16 cellular contexts compared by ENCODE assay signal in the genomic region with DNA sequence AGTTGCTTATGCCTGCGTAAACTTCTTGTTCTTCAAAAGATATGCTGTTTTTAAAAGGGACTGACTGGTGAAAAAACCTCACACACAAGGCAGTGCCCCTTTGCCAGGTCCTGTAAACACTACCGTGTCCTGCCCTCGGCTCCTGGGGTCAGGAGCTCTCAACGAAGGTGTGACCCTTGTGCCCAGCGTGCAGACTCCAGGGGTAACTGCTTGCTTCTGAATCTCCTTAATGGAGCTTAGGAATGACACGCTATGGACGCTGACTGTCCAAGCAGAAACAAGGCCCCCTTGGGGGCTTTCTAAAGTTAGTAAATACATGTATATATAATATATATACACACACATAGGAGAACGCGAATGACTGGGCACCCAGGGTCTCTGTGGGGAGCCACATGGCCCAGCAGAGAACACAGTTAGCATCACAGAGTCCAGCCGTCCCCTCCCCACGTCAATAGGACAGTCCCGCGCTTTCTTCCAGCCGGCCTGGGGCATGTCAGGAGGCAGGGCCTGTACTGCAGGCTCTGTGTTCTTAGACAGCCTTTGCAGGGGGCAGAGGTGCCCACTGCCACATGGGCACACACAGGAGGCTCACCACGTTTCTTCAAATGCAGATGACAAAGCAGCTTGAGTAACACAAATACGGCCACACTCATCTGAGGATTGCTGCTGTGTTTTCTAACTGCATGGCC.
A peak's percentile ranks its signal among the peaks of the same experiment; 100 is the strongest.
DNase-seq lines count a peak whose midpoint lies in the region; ATAC-seq, FAIRE-seq and TF ChIP-seq lines count a peak whose summit lies in the region.
"Had no signal": no experiment of that assay in that cellular context is flagged by ENCODE, and none has a peak within 500 bp of the region (broad histone marks: within the 10 kb centered on the region; RNA-seq: fewer than 3 reads in every experiment).

No MANE protein-coding gene starts in this region.

- H3K4ac ChIP-seq in trophoblast cell (ENCODE audit: low read depth, low read length) = no peak overlapping the region

- in situ Hi-C loops in HepG2 (cut with HindIII; ENCODE audit: extremely low pct_ligation_motif_present, low pct_unique_long_range_greater_than_20kb) = no loop called here

- peaks cover 3% of the 10 kb centered on the region for H3K79me1 ChIP-seq in trophoblast cell (ENCODE audit: low read length)

- ATAC-seq in HepG2 = no peak
- ATAC-seq: foreskin keratinocyte had no signal

- TF ChIP-seq CTCF in liver (IDR thresholded peaks at IDR 0.05; ENCODE audit: low read depth, low read length, missing input control) (no peak), HepG2 (CRISPR knock-in tag; IDR thresholded peaks at IDR 0.05) (no peak), esophagus muscularis mucosa (IDR thresholded peaks at IDR 0.05) (no peak)

- H3K9ac ChIP-seq in liver (ENCODE audit: low read depth in 1 of 2, low read length in 2 of 2) = no peak overlapping the region
- H3K9ac ChIP-seq in HepG2 (ENCODE audit: insufficient read depth, low read depth, low read length) = no peak overlapping the region
- no peak overlapping the region for H3K9ac ChIP-seq in trophoblast cell (ENCODE audit: low read length)

- no peak overlapping the region for H2BK5ac ChIP-seq in trophoblast cell (ENCODE audit: low read depth, low read length, poor library complexity)

- H3K27ac ChIP-seq in liver (ENCODE audit: low read depth in 1 of 2, low read length in 2 of 2) = no peak overlapping the region
- no peak overlapping the region for H3K27ac ChIP-seq in HepG2 (ENCODE audit: extremely low read length, insufficient read depth, low read length)
- peak overlapping the region; percentile 82 to 92 (median 90) for H3K27ac ChIP-seq in esophagus muscularis mucosa (replicated peaks in 1 of 4)
- H3K27ac ChIP-seq in trophoblast cell (ENCODE audit: low read depth, low read length) = no peak overlapping the region
- H3K27ac ChIP-seq: foreskin keratinocyte, RWPE1 had no signal

- TF ChIP-seq RAD21 in liver (IDR thresholded peaks at IDR 0.05) (peak in 1 of 2 donors; percentile 7), HepG2 (CRISPR knock-in tag; IDR thresholded peaks at IDR 0.05) (no peak)

- no peak overlapping the region for H2BK120ac ChIP-seq in trophoblast cell (ENCODE audit: insufficient read depth, low read length, poor library complexity)

- POLR2A ChIA-PET in HepG2 (lab: Yijun Ruan, JAX) = interaction anchor here (1.6 kb wide), 1 partner anchor 96 kb away, joined by 6 read pairs; the partner anchor contains the start of gene HDAC4

- 69% methylated on average over 16 of the region's 16 CpGs for WGBS in liver
- WGBS in HepG2 (ENCODE audit: low lambda C conversion rate) = 94% methylated on average over 16 of the region's 16 CpGs
- 73% methylated on average over 9 of the region's 16 CpGs for WGBS in esophagus muscularis mucosa
- WGBS in trophoblast cell (ENCODE audit: extremely low coverage, insufficient coverage, insufficient read length) = no CpG with 5 or more reads among the region's 16 CpGs

- no peak for DNase-seq in HepG2 (ENCODE audit: low spot score)
- DNase-seq in esophagus muscularis mucosa (ENCODE audit: extremely low spot score) = no peak
- no peak for DNase-seq in trophoblast cell
- no peak for DNase-seq in GM19239 (ENCODE audit: insufficient read length, low spot score)
- DNase-seq in stimulated activated naive CD4-positive, alpha-beta T cell treated with Interleukin-2 at 50 U/mL for 16 hours (lab: John Stamatoyannopoulos, UW) = no peak
- no peak for DNase-seq in Ammon's horn (ENCODE audit: low spot score)
- no peak for DNase-seq in activated CD4-positive, CD25-positive, alpha-beta regulatory T cell (lab: John Stamatoyannopoulos, UW)
- DNase-seq: activated naive CD8-positive, alpha-beta T cell treated with anti-CD3 and anti-CD28 coated beads, Interleukin-2, amount 50 U/mL, for 24 hours; DMS79 treated with DMSO at 0.1 percent for 48 hours; foreskin keratinocyte; naive B cell; NCI-H1436; NCI-H526 had no signal

- H3K14ac ChIP-seq in trophoblast cell (ENCODE audit: low read length) = no peak overlapping the region

- H2AFZ ChIP-seq in HepG2 (ENCODE audit: low read length) (no peak overlapping the region), trophoblast cell (ENCODE audit: insufficient read depth, low read length, poor library complexity) (no peak overlapping the region)

- H3K4me2 ChIP-seq in HepG2 (ENCODE audit: low read depth, low read length) = no peak overlapping the region
- no peak overlapping the region for H3K4me2 ChIP-seq in trophoblast cell (ENCODE audit: low read length)

- no peak for TF ChIP-seq POLR2A in HepG2 (IDR thresholded peaks at IDR 0.05; ENCODE audit: insufficient read depth in 1 of 2, low read depth in 2 of 2, low read length in 2 of 2)
- TF ChIP-seq POLR2A in esophagus muscularis mucosa (IDR thresholded peaks at IDR 0.05; ENCODE audit: low read depth) = no peak

- H4K12ac ChIP-seq in trophoblast cell (ENCODE audit: low read depth, low read length) = no peak overlapping the region

- CTCF ChIA-PET in HepG2 (lab: Yijun Ruan, JAX; ENCODE audit: low intra/inter-chr PET ratio, low total read pairs) = no interaction called here

- no TSS peak for BruUV-seq in HepG2 (replicated peaks; lab: Mats Ljungman, UMichigan)

- FAIRE-seq in HepG2 (lab: Jason Lieb, UNC) = no peak
- no peak for FAIRE-seq in GM19239 (lab: Jason Lieb, UNC)
- FAIRE-seq: keratinocyte had no signal

- H3K4me1 ChIP-seq in liver (ENCODE audit: control insufficient read depth in 4 of 4, insufficient read depth in 4 of 4, low read length in 3 of 4) (peaks cover 5 to 26% (median 22%) of the 10 kb centered on the region in 4 donors), HepG2 (ENCODE audit: insufficient read depth, low read length) (peaks cover 13% of the 10 kb centered on the region), esophagus muscularis mucosa (peaks cover 83 to 100% (median 98%) of the 10 kb centered on the region in 4 donors), trophoblast cell (ENCODE audit: control insufficient read depth in 1 of 2, insufficient read depth in 2 of 2, low read length in 2 of 2) (peaks cover 11 to 15% of the 10 kb centered on the region in 2 experiments)
- H3K4me1 ChIP-seq: foreskin keratinocyte had no signal

- no peak overlapping the region for H2AK5ac ChIP-seq in trophoblast cell (ENCODE audit: low read length)

- H4K20me1 ChIP-seq in HepG2 (ENCODE audit: insufficient read depth, low read length) = peaks cover 54% of the 10 kb centered on the region; the same call in 1 of the 2 replicates

- peak overlapping the region; percentile 41 for H3K18ac ChIP-seq in trophoblast cell (ENCODE audit: low read length)

- H2BK12ac ChIP-seq in trophoblast cell (ENCODE audit: low read length) = no peak overlapping the region

- TF ChIP-seq EP300 in HepG2 (IDR thresholded peaks at IDR 0.05; ENCODE audit: low read depth in 2 of 2, low read length in 2 of 2) (no peak), HepG2 (CRISPR knock-in tag; IDR thresholded peaks at IDR 0.05; ENCODE audit: borderline replicate concordance) (no peak), esophagus muscularis mucosa (IDR thresholded peaks at IDR 0.05) (no peak)

- H3K36me3 ChIP-seq in liver (ENCODE audit: control insufficient read depth in 4 of 4, insufficient read depth in 3 of 4, low read depth in 1 of 4, low read length in 3 of 4) (no peaks in the 10 kb centered on the region), HepG2 (replicated peaks in 1 of 2; ENCODE audit: control insufficient read depth in 1 of 2, insufficient read depth in 2 of 2, low read length in 2 of 2) (no peaks in the 10 kb centered on the region), esophagus muscularis mucosa (no peaks in the 10 kb centered on the region), trophoblast cell (ENCODE audit: control insufficient read depth in 1 of 2, insufficient read depth in 2 of 2, low read length in 2 of 2) (no peaks in the 10 kb centered on the region)

- H3K79me2 ChIP-seq in HepG2 (ENCODE audit: insufficient read depth, low read length) (peaks cover 17% of the 10 kb centered on the region), trophoblast cell (ENCODE audit: control insufficient read depth, insufficient read depth, low read length, poor library complexity) (peaks cover 2% of the 10 kb centered on the region)

- H3K4me3 ChIP-seq in liver (ENCODE audit: low read depth in 1 of 3, low read length in 3 of 3) (no peak overlapping the region), HepG2 (replicated peaks in 1 of 3; ENCODE audit: insufficient read depth in 1 of 3, low read depth in 2 of 3, low read length in 3 of 3) (no peak overlapping the region), esophagus muscularis mucosa (peak overlapping the region; percentile 19 to 54 (median 38)), trophoblast cell (ENCODE audit: low read depth, low read length) (no peak overlapping the region)

- peak overlapping the region; percentile 4 for H4K91ac ChIP-seq in trophoblast cell (ENCODE audit: low read depth, low read length)

- H3K27me3 ChIP-seq in liver (ENCODE audit: control insufficient read depth in 4 of 4, insufficient read depth in 4 of 4, low read length in 3 of 4) (no peaks in the 10 kb centered on the region), HepG2 (ENCODE audit: control insufficient read depth in 1 of 2, insufficient read depth in 2 of 2, low read length in 2 of 2) (no peaks in the 10 kb centered on the region), esophagus muscularis mucosa (no peaks in the 10 kb centered on the region), trophoblast cell (ENCODE audit: insufficient read depth, low read length) (no peaks in the 10 kb centered on the region)
- H3K27me3 ChIP-seq: foreskin keratinocyte had no signal

- H3K9me3 ChIP-seq in liver (ENCODE audit: control insufficient read depth in 4 of 4, low read length in 3 of 4) (no peaks in the 10 kb centered on the region), HepG2 (ENCODE audit: low read length) (no peaks in the 10 kb centered on the region), esophagus muscularis mucosa (no peaks in the 10 kb centered on the region), trophoblast cell (ENCODE audit: insufficient read depth, low read depth, low read length) (peaks cover 3% of the 10 kb centered on the region)

- no peak overlapping the region for H4K8ac ChIP-seq in trophoblast cell (ENCODE audit: low read depth, low read length)

- intact Hi-C loops in HepG2 (cut with micrococcal nuclease; ENCODE audit: unreplicated experiment) = no loop called here
- intact Hi-C loops in esophagus muscularis mucosa (cut with DNase I) = no loop called here

- no peak overlapping the region for H3K23ac ChIP-seq in trophoblast cell (ENCODE audit: low read length)

TF ChIP-seq in liver, 16 proteins besides CTCF, POLR2A, EP300 and RAD21 (continues in another document):
- TF ChIP-seq FOXA1 (IDR thresholded peaks at IDR 0.05) = no peak
- TF ChIP-seq YY1 (IDR thresholded peaks at IDR 0.05) = no peak
- no peak for TF ChIP-seq FOXA2 (IDR thresholded peaks at IDR 0.05)

TF ChIP-seq in HepG2, 621 proteins besides CTCF, POLR2A, EP300 and RAD21 (continues in another document):
- TF ChIP-seq ZNF740 (CRISPR knock-in tag; IDR thresholded peaks at IDR 0.05) (no peak), ZNF737 (CRISPR knock-in tag; IDR thresholded peaks at IDR 0.05; ENCODE audit: borderline replicate concordance) (no peak)

Comparison
In these comparisons a context has a peak if more than half of its experiments do, and no peak if none do; other contexts are left out.
1. H3K27ac ChIP-seq: peak in esophagus muscularis mucosa (4 of 4); none in liver (0 of 2), HepG2 (single experiment) and trophoblast cell (single experiment).
2. H3K4me3 ChIP-seq: peak in esophagus muscularis mucosa (4 of 4); none in liver (0 of 3), HepG2 (0 of 3) and trophoblast cell (single experiment).